8 cellular contexts compared by ENCODE assay signal in genomic region chr5:61167382-61167781, GRCh38. TPM values are rescaled to one million over a fixed set of nuclear protein-coding genes. Genes with fewer than 3 reads are reported as not detected.
A peak's percentile ranks its signal among the peaks of the same experiment; 100 is the strongest.
DNase-seq lines count a peak whose midpoint lies in the region; ATAC-seq, FAIRE-seq and TF ChIP-seq lines count a peak whose summit lies in the region.

No MANE protein-coding gene starts in this region.

- H3K79me1 ChIP-seq in mesendoderm (ENCODE audit: low read length) = no peaks in the 10 kb centered on the region

- H3K4me1 ChIP-seq in K562 (replicated peaks in 1 of 2; ENCODE audit: control insufficient read depth in 2 of 2, insufficient read depth in 2 of 2, low read length in 2 of 2) = peaks cover 0 to 8% of the 10 kb centered on the region in 2 experiments; a peak in 3 of 5 replicates
- no peaks in the 10 kb centered on the region for H3K4me1 ChIP-seq in mesendoderm (ENCODE audit: control insufficient read depth, low read depth, low read length)

- peaks cover 16% of the 10 kb centered on the region for H3K4me1 Mint-ChIP-seq in Calu3 (ENCODE audit: low read depth, unreplicated experiment)

- CTCF ChIA-PET in Calu3 (lab: Charles Lee) (no interaction called here), K562 (lab: Yijun Ruan, JAX; ENCODE audit: low intra/inter-chr PET ratio) (no interaction called here)

- H3K27ac ChIP-seq in K562 (ENCODE audit: extremely low read depth, low read depth, low read length) (no peak overlapping the region), mesendoderm (ENCODE audit: low read depth, low read length) (no peak overlapping the region)

- no peak overlapping the region for H3K27ac Mint-ChIP-seq in Calu3 (ENCODE audit: unreplicated experiment)

- no peaks in the 10 kb centered on the region for H3K36me3 ChIP-seq in K562 (ENCODE audit: control insufficient read depth, insufficient read depth, low read length)
- no peaks in the 10 kb centered on the region for H3K36me3 ChIP-seq in mesendoderm (ENCODE audit: control insufficient read depth, insufficient read depth, low read length)

- in situ Hi-C loops in K562 (cut with MboI) = no loop called here

- intact Hi-C loops in Calu3 (cut with micrococcal nuclease; ENCODE audit: unreplicated experiment) (loop anchor here (1.0 to 10.0 kb wide), 2 partner anchors 163 to 757 kb away; no protein-coding TSS in a partner anchor), K562 (cut with micrococcal nuclease) (loop anchor here (10.0 kb wide), 2 partner anchors 113 to 323 kb away; partner anchors contain the start of gene ELOVL7)

- H3K56ac ChIP-seq in mesendoderm (ENCODE audit: low read length) = no peak overlapping the region

- H3K4ac ChIP-seq in mesendoderm (ENCODE audit: low read depth, low read length) = no peak overlapping the region

- TF ChIP-seq CTCF in Calu3 (IDR thresholded peaks at IDR 0.05; ENCODE audit: unreplicated experiment) = peak; percentile 16
- peak in 2 of 3 experiments; percentile 16 to 37; a peak in 1 of 6 replicates for TF ChIP-seq CTCF in K562 (IDR thresholded peaks at IDR 0.05 in 2 of 3, conservative IDR thresholded peaks at IDR 0.05 in 1 of 3; ENCODE audit: insufficient read depth in 2 of 3, low read depth in 1 of 3, low read length in 3 of 3)

- FAIRE-seq in K562 (lab: Jason Lieb, UNC) = no peak

- TF ChIP-seq EP300 in K562 (IDR thresholded peaks at IDR 0.05; ENCODE audit: low read length) = no peak

- 32% methylated on average over 4 of the region's 4 CpGs for WGBS in K562 (ENCODE audit: insufficient coverage, low coverage, missing lambda C conversion rate)
- no CpG with 5 or more reads among the region's 4 CpGs for WGBS in mesendoderm (ENCODE audit: extremely low coverage, insufficient coverage, low lambda C conversion rate)

- no peaks in the 10 kb centered on the region for H3K9me3 ChIP-seq in K562 (replicated peaks; ENCODE audit: control insufficient read depth, insufficient read depth, low read depth, low read length)

- TF ChIP-seq RAD21 in K562 (CRISPR knock-in tag; conservative IDR thresholded peaks at IDR 0.05 in 1 of 2, IDR thresholded peaks at IDR 0.05 in 1 of 2) = peak in 1 of 2 experiments; percentile 46; a peak in 2 of 4 replicates

- H2BK120ac ChIP-seq in mesendoderm (ENCODE audit: low read depth, low read length) = no peak overlapping the region

- no peak overlapping the region for H3K4me2 ChIP-seq in K562 (ENCODE audit: insufficient read depth, low read length)
- no peak overlapping the region for H3K4me2 ChIP-seq in mesendoderm (ENCODE audit: low read length)

- no peak for TF ChIP-seq POLR2A in K562 (conservative IDR thresholded peaks at IDR 0.05)

- DNase-seq in Calu3 (peak; percentile 37), HPDE6-E6E7 (ENCODE audit: extremely low spot score) (peak; percentile 14), K562 (ENCODE audit: extremely low read depth in 1 of 4, low spot score in 3 of 4) (no peak), mesendoderm (peak; percentile 51), cortex of kidney (lab: John Stamatoyannopoulos, UW) (no peak)
- DNase-seq in activated naive CD4-positive, alpha-beta T cell (lab: John Stamatoyannopoulos, UW) = no peak

- H3K9me3 Mint-ChIP-seq in Calu3 (ENCODE audit: low read depth, unreplicated experiment) = no peaks in the 10 kb centered on the region

- H3K23ac ChIP-seq in mesendoderm (ENCODE audit: low read length) = no peak overlapping the region

- no peaks in the 10 kb centered on the region for H3K27me3 ChIP-seq in K562 (ENCODE audit: control insufficient read depth in 2 of 2, insufficient read depth in 2 of 2, low read length in 2 of 2)
- H3K27me3 ChIP-seq in mesendoderm (ENCODE audit: insufficient read depth, low read length, poor library complexity) = no peaks in the 10 kb centered on the region

- no peak overlapping the region for H3K4me3 Mint-ChIP-seq in Calu3 (ENCODE audit: low read depth, unreplicated experiment)

- H3K18ac ChIP-seq in mesendoderm (ENCODE audit: low read length) = no peak overlapping the region

- H2AFZ ChIP-seq in K562 (ENCODE audit: low read depth, low read length) = no peak overlapping the region

- no peak overlapping the region for H2BK15ac ChIP-seq in mesendoderm (replicated peaks; ENCODE audit: low read depth)

- H3K79me2 ChIP-seq in K562 (ENCODE audit: control insufficient read depth, insufficient read depth, low read length) (peaks cover 16% of the 10 kb centered on the region), mesendoderm (ENCODE audit: control insufficient read depth, insufficient read depth, low read length) (peaks cover 9% of the 10 kb centered on the region)

- H3K27me3 Mint-ChIP-seq in Calu3 (ENCODE audit: unreplicated experiment) = no peaks in the 10 kb centered on the region

- H3K36me3 Mint-ChIP-seq in Calu3 (ENCODE audit: insufficient read depth, unreplicated experiment) = peaks cover 12% of the 10 kb centered on the region

- no peak overlapping the region for H2BK5ac ChIP-seq in mesendoderm (ENCODE audit: low read length)

- no peak overlapping the region for H2AK5ac ChIP-seq in mesendoderm (ENCODE audit: low read length)

- H3K9ac ChIP-seq in K562 (ENCODE audit: insufficient read depth in 1 of 2, low read depth in 2 of 2, low read length in 2 of 2) (no peak overlapping the region), mesendoderm (ENCODE audit: low read length) (no peak overlapping the region)

- H4K5ac ChIP-seq in mesendoderm (ENCODE audit: low read length) = no peak overlapping the region

- no peak overlapping the region for H4K8ac ChIP-seq in mesendoderm (ENCODE audit: low read depth, low read length)

- POLR2A ChIA-PET in K562 (lab: Yijun Ruan, JAX) = no interaction called here

- ATAC-seq in K562 (no peak), GM19452 (IDR thresholded peaks at IDR 0.05; ENCODE audit: unreplicated experiment) (no peak), HG03354 (IDR thresholded peaks at IDR 0.05; ENCODE audit: poor library complexity, severe bottlenecking, unreplicated experiment) (no peak)

- H4K20me1 ChIP-seq in K562 (replicated peaks; ENCODE audit: control insufficient read depth, insufficient read depth, low read length) = 0 out of 2 replicates have a peak, but pooled peaks cover 2% of the 10 kb centered on the region

- H3K4me3 ChIP-seq in K562 = no peak overlapping the region
- no peak overlapping the region for H3K4me3 ChIP-seq in mesendoderm (ENCODE audit: low read length)

- no TSS peak for BruUV-seq in Calu3 (replicated peaks; lab: Mats Ljungman, UMichigan)
- BruUV-seq in K562 (replicated peaks; lab: Mats Ljungman, UMichigan) = no TSS peak

- no peaks in the 10 kb centered on the region for H3K9me1 ChIP-seq in K562 (ENCODE audit: control insufficient read depth, insufficient read depth, low read length)

TF ChIP-seq in K562, 482 proteins besides CTCF, POLR2A, EP300 and RAD21:
- TF ChIP-seq KAT8 (IDR thresholded peaks at IDR 0.05; ENCODE audit: low read depth) = no peak
- no peak for TF ChIP-seq MLLT1 (IDR thresholded peaks at IDR 0.05)
- peak; percentile 54 for TF ChIP-seq ZNF316 (IDR thresholded peaks at IDR 0.05)

RNA-seq across cellular contexts. Expression of gene SMIM15, which starts 5.1 kb away (rescaled TPM):
- 89.6 and 100 TPM in 2 replicates for total RNA-seq in Calu3 (2022)
- total RNA-seq in K562 (2011; cell fraction: chromatin; rRNA removed; ENCODE audit: low replicate concordance) = 15.7 and 21.4 TPM in 2 replicates
- 5.5 and 5.8 TPM in 2 replicates for total RNA-seq in K562 (2011; cell fraction: nucleolus; rRNA removed)
- 10.3 and 13.5 TPM in 2 replicates for total RNA-seq in K562 (2011; cell fraction: nucleoplasm; rRNA removed)
- total RNA-seq in K562 (2014; rRNA removed) = 88.9 and 92.1 TPM in 2 replicates
- 83.4 and 102 TPM in 2 replicates for total RNA-seq in K562 (2014; rRNA removed; fragmentation: Illumina TruSeq; extraction: Trizol)
- total RNA-seq in K562 (2015; rRNA removed; fragmentation: Illumina TruSeq; extraction: Trizol) = 82.0 and 88.3 TPM in 2 replicates
- 86.7 and 94.5 TPM in 2 replicates for total RNA-seq in K562 (2021)
- polyA plus RNA-seq in K562 (2011; rRNA removed) = 44.8 and 53.1 TPM in 2 replicates
- polyA plus RNA-seq in K562 (2011; cell fraction: cytosol; rRNA removed) = 24.2 and 35.3 TPM in 2 replicates
- polyA plus RNA-seq in K562 (2011; cell fraction: nucleus; rRNA removed) = 19.3 and 26.1 TPM in 2 replicates
- polyA plus RNA-seq in K562 (2012) = 57.9 and 58.6 TPM in 2 replicates
- 124 and 125 TPM in 2 replicates for polyA plus RNA-seq in K562 (2014; fragmentation: Illumina TruSeq; extraction: Trizol)
- polyA plus RNA-seq in K562 (2014; fragmentation: Nextera tagmentation; extraction: Ambion mirVana) = 10 to 100 TPM; 16.6 to 19.7 TPM
- 59.4 and 61.4 TPM in 2 replicates for polyA plus RNA-seq in K562 (2014; rRNA removed)
- 62.8 and 85.7 TPM in 2 replicates for polyA minus RNA-seq in K562 (2011; rRNA and poly(A)+ RNA removed)
- 34.4 and 40.2 TPM in 2 replicates for polyA minus RNA-seq in K562 (2011; cell fraction: cytosol; rRNA and poly(A)+ RNA removed)
- 8.6 and 17.3 TPM in 2 replicates for polyA minus RNA-seq in K562 (2011; cell fraction: nucleus; rRNA and poly(A)+ RNA removed)
- 64.7 TPM for polyA plus RNA-seq in mesendoderm (2013, experiment 1 of 2)
- 62.3 TPM for polyA plus RNA-seq in mesendoderm (2013, experiment 2 of 2)

Comparison
In these comparisons a context has a peak if more than half of its experiments do, and no peak if none do; other contexts are left out.
1. DNase-seq: peak in Calu3 (single experiment), HPDE6-E6E7 (single experiment) and mesendoderm (single experiment); none in K562 (0 of 4), cortex of kidney (single experiment) and activated naive CD4-positive, alpha-beta T cell (0 of 4).